Comparison of ENCODE assay signal across 18 cellular contexts in the genomic region with DNA sequence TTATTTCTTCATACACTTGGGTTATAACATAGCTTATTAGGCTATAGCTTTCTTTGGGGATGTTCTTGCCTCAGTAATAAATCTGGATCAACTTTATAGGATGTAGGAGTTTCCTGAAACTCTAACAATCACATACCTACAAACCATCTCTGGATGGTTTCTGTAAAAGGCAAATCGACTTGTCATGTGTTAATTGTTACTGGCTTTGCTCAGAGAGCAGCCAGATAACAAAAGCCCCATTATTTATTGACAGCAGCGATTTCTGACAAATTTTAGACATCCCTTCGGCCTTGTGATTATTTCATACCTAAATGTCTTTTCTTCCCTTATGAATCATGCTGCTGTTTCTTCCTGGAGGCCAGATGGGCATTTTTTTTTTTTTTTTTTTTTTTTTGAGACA.
DNase-seq lines count a peak whose midpoint lies in the region; ATAC-seq, FAIRE-seq and TF ChIP-seq lines count a peak whose summit lies in the region.
"Had no signal": no experiment of that assay in that cellular context is flagged by ENCODE, and none has a peak within 500 bp of the region (broad histone marks: within the 10 kb centered on the region; RNA-seq: fewer than 3 reads in every experiment).

No MANE protein-coding gene starts in this region.

- ATAC-seq in GM21447 (IDR thresholded peaks at IDR 0.05; ENCODE audit: unreplicated experiment), result no peak
- ATAC-seq: A549, HCT116, Panc1 had no signal

- intact Hi-C loops in A673 (cut with micrococcal nuclease; ENCODE audit: unreplicated experiment), result no loop called here

- FAIRE-seq in urothelium cell line (lab: Jason Lieb, UNC), result no peak
- FAIRE-seq: A549, G401.6 had no signal

- H3K4me3 ChIP-seq in A673 (ENCODE audit: low read depth, low read length, poor library complexity, severe bottlenecking), result no peak overlapping the region
- H3K4me3 ChIP-seq in BE2C (ENCODE audit: low read depth, low read length), result no peak overlapping the region
- H3K4me3 ChIP-seq: A549; BLaER1 treated with 17β-estradiol and CSF1 and Interleukin-3, amounts not matched to agents 10 nM and 100 nM had no signal

- H3K27ac ChIP-seq in A673 (ENCODE audit: low read depth, low read length, poor library complexity, severe bottlenecking), result no peak overlapping the region
- peak overlapping the region; percentile 24 for H3K27ac ChIP-seq in caudate nucleus (ENCODE audit: low read depth, low read length)
- H3K27ac ChIP-seq: A549; BLaER1 treated with 17β-estradiol and CSF1 and Interleukin-3, amounts not matched to agents 10 nM and 100 nM had no signal

- CTCF ChIA-PET in A673 (lab: Charles Lee), result no interaction called here

- H3K9me3 ChIP-seq in A673 (ENCODE audit: low read depth, low read length, poor library complexity, severe bottlenecking) (no peaks in the 10 kb centered on the region), BE2C (no peaks in the 10 kb centered on the region)
- H3K9me3 ChIP-seq: A549 had no signal

- BruUV-seq in A673 (replicated peaks; lab: Mats Ljungman, UMichigan), result no TSS peak

- no peaks in the 10 kb centered on the region for H3K27me3 ChIP-seq in A673 (replicated peaks; ENCODE audit: insufficient read depth, low read depth, low read length, poor library complexity)
- no peaks in the 10 kb centered on the region for H3K27me3 ChIP-seq in BE2C
- H3K27me3 ChIP-seq: BLaER1 treated with 17β-estradiol and CSF1 and Interleukin-3, amounts not matched to agents 10 nM and 100 nM had no signal

- POLR2A ChIA-PET in A673 (lab: Charles Lee; ENCODE audit: low non-redundant PET), result no interaction called here

- no peaks in the 10 kb centered on the region for H3K4me1 ChIP-seq in A673 (ENCODE audit: insufficient read depth, low read length, poor library complexity, severe bottlenecking)
- H3K4me1 ChIP-seq in BE2C, result peaks cover 5% of the 10 kb centered on the region
- H3K4me1 ChIP-seq: A549 had no signal

- H3K36me3 ChIP-seq in A673 (ENCODE audit: insufficient read depth, low read length, poor library complexity, severe bottlenecking), result no peaks in the 10 kb centered on the region
- H3K36me3 ChIP-seq in BE2C, result no peaks in the 10 kb centered on the region

- DNase-seq in A673 (ENCODE audit: low spot score) (peak; percentile 10), HT1080 (ENCODE audit: low read depth) (peak; percentile 41), caudate nucleus (lab: John Stamatoyannopoulos, UW) (no peak), medulla oblongata (ENCODE audit: extremely low spot score) (peak; percentile 53), GM19238 (ENCODE audit: insufficient read length, low spot score) (no peak), urothelium cell line (ENCODE audit: low spot score) (no peak), BE2C (no peak)
- DNase-seq: CD8-positive, alpha-beta memory T cell; MM.1S; NCI-H1092; NCI-H1436 treated with DMSO at 0.1 percent for 48 hours; NCI-H2029 had no signal

- no peak for TF ChIP-seq CTCF in A673 (conservative IDR thresholded peaks at IDR 0.05; ENCODE audit: low read depth, low read length)
- no peak for TF ChIP-seq CTCF in BE2C (IDR thresholded peaks at IDR 0.05; ENCODE audit: low read depth, low read length)

Comparison
In these comparisons a context has a peak if more than half of its experiments do, and no peak if none do; other contexts are left out.
1. DNase-seq: peak in A673 (single experiment), HT1080 (single experiment) and medulla oblongata (single experiment); none in caudate nucleus (0 of 61), GM19238 (single experiment), urothelium cell line (single experiment) and BE2C (single experiment).